1 cellular context compared by ENCODE assay signal in genomic region chr5:84287964-84288363, GRCh38.
A peak's percentile ranks its signal among the peaks of the same experiment; 100 is the strongest.
TF ChIP-seq lines count a peak whose summit lies in the region.

No MANE protein-coding gene starts in this region.

TF ChIP-seq in GM12878, 131 proteins besides CTCF, POLR2A, EP300 and RAD21 (continued from another document):
- TF ChIP-seq ELK1 (IDR thresholded peaks at IDR 0.05; ENCODE audit: low read depth, low read length) (no peak), PAX8 (IDR thresholded peaks at IDR 0.05) (no peak), CBX3 (IDR thresholded peaks at IDR 0.05; ENCODE audit: borderline replicate concordance, low read depth) (no peak), SMARCA5 (IDR thresholded peaks at IDR 0.05) (no peak), SMC3 (IDR thresholded peaks at IDR 0.05; ENCODE audit: borderline replicate concordance, low read length) (no peak), KAT2A (conservative IDR thresholded peaks at IDR 0.05; ENCODE audit: control insufficient read depth, low read depth, low read length) (no peak), MTA2 (IDR thresholded peaks at IDR 0.05; ENCODE audit: low read depth) (no peak), SMAD1 (IDR thresholded peaks at IDR 0.05; ENCODE audit: low read depth, partially characterized antibody) (no peak), TCF3 (IDR thresholded peaks at IDR 0.05; ENCODE audit: borderline replicate concordance, insufficient read depth, low read depth, low read length) (no peak), RELB (IDR thresholded peaks at IDR 0.05; ENCODE audit: low read depth) (no peak), IKZF2 (IDR thresholded peaks at IDR 0.05) (peak; percentile 21 to 59; a peak in 1 of 4 replicates), TARDBP (IDR thresholded peaks at IDR 0.05; ENCODE audit: borderline replicate concordance) (no peak), FOXK2 (IDR thresholded peaks at IDR 0.05) (no peak), YY1 (IDR thresholded peaks at IDR 0.05; ENCODE audit: low read depth, low read length) (no peak), BCL3 (IDR thresholded peaks at IDR 0.05; ENCODE audit: borderline replicate concordance, insufficient read depth, low read depth, low read length, poor library complexity, severe bottlenecking) (no peak), NR2F1 (conservative IDR thresholded peaks at IDR 0.05) (no peak), EED (IDR thresholded peaks at IDR 0.05; ENCODE audit: low read depth) (no peak), YBX1 (IDR thresholded peaks at IDR 0.05) (no peak), MTA3 (IDR thresholded peaks at IDR 0.05; ENCODE audit: borderline replicate concordance, low read length) (no peak), HDAC2 (IDR thresholded peaks at IDR 0.05) (no peak), STAT3 (IDR thresholded peaks at IDR 0.05; ENCODE audit: low read depth, low read length) (no peak), BACH1 (IDR thresholded peaks at IDR 0.05; ENCODE audit: borderline replicate concordance) (peak; percentile 91), PRDM15 (CRISPR knock-in tag; IDR thresholded peaks at IDR 0.05) (no peak), KDM1A (IDR thresholded peaks at IDR 0.05; ENCODE audit: borderline replicate concordance) (no peak), KLF5 (IDR thresholded peaks at IDR 0.05; ENCODE audit: partially characterized antibody) (no peak), SP1 (IDR thresholded peaks at IDR 0.05; ENCODE audit: low read depth, low read length) (no peak), CREB1 (IDR thresholded peaks at IDR 0.05; ENCODE audit: low read depth) (no peak), E2F8 (IDR thresholded peaks at IDR 0.05; ENCODE audit: low read depth, partially characterized antibody) (no peak), RUNX3 (IDR thresholded peaks at IDR 0.05; ENCODE audit: low read length) (peak; percentile 41), WRNIP1 (IDR thresholded peaks at IDR 0.05; ENCODE audit: borderline replicate concordance, low read depth, low read length) (no peak), MYB (IDR thresholded peaks at IDR 0.05; ENCODE audit: borderline replicate concordance, low read depth, low read length) (no peak), POU2F2 (IDR thresholded peaks at IDR 0.05; ENCODE audit: borderline replicate concordance, low read depth, low read length) (no peak), ATF2 (IDR thresholded peaks at IDR 0.05; ENCODE audit: low read length) (0 out of 2 replicates have a peak, but pooled peaks have one; percentile 25)
TF ChIP-seq in GM12878: peak in this region for 5.
